8 cellular contexts compared by ENCODE assay signal in genomic region chr3:42080452-42080872, GRCh38. TPM values are rescaled to one million over a fixed set of nuclear protein-coding genes. Genes with fewer than 3 reads are reported as not detected.
DNase-seq lines count a peak whose midpoint lies in the region; TF ChIP-seq lines count a peak whose summit lies in the region.

No MANE protein-coding gene starts in this region.

- peak overlapping the region; percentile 41 for H3K27ac Mint-ChIP-seq in activated naive CD4-positive, alpha-beta T cell treated with anti-CD3 and anti-CD28 coated beads for 36 hours
- no peak overlapping the region for H3K27ac Mint-ChIP-seq in activated naive CD4-positive, alpha-beta T cell treated with anti-CD3 and anti-CD28 coated beads, Interleukin-2, amount 10 ng/mL, durations not matched to agents 7 days and 5 days

- H3K4me3 Mint-ChIP-seq in activated naive CD4-positive, alpha-beta T cell treated with anti-CD3 and anti-CD28 coated beads for 36 hours, result no peak overlapping the region
- H3K4me3 Mint-ChIP-seq in activated naive CD4-positive, alpha-beta T cell treated with anti-CD3 and anti-CD28 coated beads, Interleukin-2, amount 10 ng/mL, durations not matched to agents 7 days and 5 days, result no peak overlapping the region

- H3K36me3 Mint-ChIP-seq in activated naive CD4-positive, alpha-beta T cell treated with anti-CD3 and anti-CD28 coated beads for 36 hours (ENCODE audit: low read depth), result peaks cover 5% of the 10 kb centered on the region
- H3K36me3 Mint-ChIP-seq in activated naive CD4-positive, alpha-beta T cell treated with anti-CD3 and anti-CD28 coated beads, Interleukin-2, amount 10 ng/mL, durations not matched to agents 7 days and 5 days, result peaks cover 4% of the 10 kb centered on the region

- no peaks in the 10 kb centered on the region for H3K9me3 ChIP-seq in SU-DHL-6 (ENCODE audit: insufficient read depth, low read length)

- H3F3A ChIP-seq in SU-DHL-6 (ENCODE audit: insufficient read depth), result no peaks in the 10 kb centered on the region

- CTCF ChIA-PET in activated naive CD4-positive, alpha-beta T cell treated with anti-CD3 and anti-CD28 coated beads for 36 hours (lab: Charles Lee), result interaction anchor here (3.9 kb wide), 1 partner anchor 19 kb away, joined by 13 read pairs; no protein-coding TSS in a partner anchor
- CTCF ChIA-PET in activated naive CD4-positive, alpha-beta T cell treated with anti-CD3 and anti-CD28 coated beads, Interleukin-2, amount 10 ng/mL, durations not matched to agents 7 days and 5 days (lab: Charles Lee), result interaction anchor here (0.8 to 1.0 kb wide), 2 partner anchors 14 to 111 kb away, joined by 3 to 4 read pairs; no protein-coding TSS in a partner anchor

- peaks cover 6% of the 10 kb centered on the region for H3K9me3 Mint-ChIP-seq in activated naive CD4-positive, alpha-beta T cell treated with anti-CD3 and anti-CD28 coated beads for 36 hours
- H3K9me3 Mint-ChIP-seq in activated naive CD4-positive, alpha-beta T cell treated with anti-CD3 and anti-CD28 coated beads, Interleukin-2, amount 10 ng/mL, durations not matched to agents 7 days and 5 days, result peaks cover 5% of the 10 kb centered on the region

- H2AFZ ChIP-seq in SU-DHL-6 (ENCODE audit: low read depth, low read length, severe bottlenecking), result no peak overlapping the region

- H3K4me1 Mint-ChIP-seq in activated naive CD4-positive, alpha-beta T cell treated with anti-CD3 and anti-CD28 coated beads for 36 hours (ENCODE audit: low read depth), result peaks cover 44% of the 10 kb centered on the region
- H3K4me1 Mint-ChIP-seq in activated naive CD4-positive, alpha-beta T cell treated with anti-CD3 and anti-CD28 coated beads, Interleukin-2, amount 10 ng/mL, durations not matched to agents 7 days and 5 days, result peaks cover 40% of the 10 kb centered on the region

- H3K4me2 ChIP-seq in SU-DHL-6 (ENCODE audit: low read depth, low read length, poor library complexity, severe bottlenecking), result no peak overlapping the region

- TF ChIP-seq CTCF in SU-DHL-6 (IDR thresholded peaks at IDR 0.05; ENCODE audit: insufficient read depth, low read length, poor library complexity, severe bottlenecking), result no peak
- TF ChIP-seq CTCF in epithelial cell of esophagus (IDR thresholded peaks at IDR 0.05; ENCODE audit: insufficient read depth, low read depth, low read length, missing control alignments), result no peak

- no peaks in the 10 kb centered on the region for H3K9me2 ChIP-seq in SU-DHL-6 (replicated peaks; ENCODE audit: insufficient read depth, low read length)

- peak; percentile 40 for DNase-seq in activated naive CD4-positive, alpha-beta T cell treated with anti-CD3 and anti-CD28 coated beads for 36 hours
- DNase-seq in activated naive CD4-positive, alpha-beta T cell treated with anti-CD3 and anti-CD28 coated beads, Interleukin-2, amount 10 ng/mL, durations not matched to agents 7 days and 5 days, result no peak
- DNase-seq in epithelial cell of esophagus (ENCODE audit: low read depth) (peak; percentile 87), myocyte (ENCODE audit: low read depth) (peak; percentile 47), NCI-H526 treated with DMSO at 0.1 percent for 48 hours (lab: John Stamatoyannopoulos, UW) (no peak), DMS114 treated with DMSO at 0.1 percent for 48 hours (lab: John Stamatoyannopoulos, UW; ENCODE audit: unreplicated experiment) (no peak), HuH-7.5 (ENCODE audit: low spot score) (no peak)

- no peak overlapping the region for H3K4me3 ChIP-seq in SU-DHL-6 (ENCODE audit: insufficient read depth, low read length, poor library complexity, severe bottlenecking)
- no peak overlapping the region for H3K4me3 ChIP-seq in epithelial cell of esophagus (ENCODE audit: low read length)

- H3K27me3 ChIP-seq in SU-DHL-6 (ENCODE audit: low read length), result no peaks in the 10 kb centered on the region

- intact Hi-C loops in activated naive CD4-positive, alpha-beta T cell treated with anti-CD3 and anti-CD28 coated beads for 36 hours (cut with micrococcal nuclease), result loop anchor here (1.0 to 5.0 kb wide), 3 partner anchors 13 to 307 kb away; no protein-coding TSS in a partner anchor

- H3K36me3 ChIP-seq in SU-DHL-6 (ENCODE audit: low read length), result no peaks in the 10 kb centered on the region

- H3K79me2 ChIP-seq in SU-DHL-6 (ENCODE audit: insufficient read depth, low read length), result peaks cover 96% of the 10 kb centered on the region

- H3K9ac ChIP-seq in SU-DHL-6 (ENCODE audit: low read length), result no peak overlapping the region

- H4K20me1 ChIP-seq in SU-DHL-6 (ENCODE audit: low read depth, low read length), result no peaks in the 10 kb centered on the region

- no peaks in the 10 kb centered on the region for H3K27me3 Mint-ChIP-seq in activated naive CD4-positive, alpha-beta T cell treated with anti-CD3 and anti-CD28 coated beads for 36 hours (ENCODE audit: low read depth)
- H3K27me3 Mint-ChIP-seq in activated naive CD4-positive, alpha-beta T cell treated with anti-CD3 and anti-CD28 coated beads, Interleukin-2, amount 10 ng/mL, durations not matched to agents 7 days and 5 days, result no peaks in the 10 kb centered on the region

- H3K27ac ChIP-seq in SU-DHL-6 (ENCODE audit: low read depth, low read length), result 0 out of 2 replicates have a peak overlapping the region, but pooled peaks have one; percentile 1

RNA-seq across cellular contexts. Expression of gene TRAK1, which starts 10.7 kb away (rescaled TPM):
- 10 to 100 TPM; 18.3 to 19.1 TPM for total RNA-seq in activated naive CD4-positive, alpha-beta T cell treated with anti-CD3 and anti-CD28 coated beads for 36 hours
- 75.5 and 117 TPM in 2 replicates for total RNA-seq in myocyte
- polyA plus RNA-seq in myocyte (2012), result 65.8 TPM

Comparison
In these comparisons a context has a peak if more than half of its experiments do, and no peak if none do; other contexts are left out.
1. DNase-seq: peak in activated naive CD4-positive, alpha-beta T cell treated with anti-CD3 and anti-CD28 coated beads for 36 hours (single experiment), epithelial cell of esophagus (single experiment) and myocyte (single experiment); none in activated naive CD4-positive, alpha-beta T cell treated with anti-CD3 and anti-CD28 coated beads, Interleukin-2, amount 10 ng/mL, durations not matched to agents 7 days and 5 days (single experiment), NCI-H526 treated with DMSO at 0.1 percent for 48 hours (single experiment), DMS114 treated with DMSO at 0.1 percent for 48 hours (single experiment) and HuH-7.5 (single experiment).